In genomic region chr5:175444060-175444904, GRCh38 we compare ENCODE assay signal across 8 cellular contexts. TPM values are rescaled to one million over a fixed set of nuclear protein-coding genes. Genes with fewer than 3 reads are reported as not detected.
DNase-seq lines count a peak whose midpoint lies in the region; ATAC-seq and TF ChIP-seq lines count a peak whose summit lies in the region.

Gene DRD1 (minus strand): TSS chr5:175444182. CDS start chr5:175443099, 1,083 bp downstream.

- H3K4me3 Mint-ChIP-seq in T-helper 1 cell treated with Interleukin-12 subunit alpha and Interleukin-12 subunit beta and Interleukin-4 antibody, amounts not matched to agents 30 μg/mL and 1 μg/mL, for 36 hours = peak within 1 kb of the TSS; percentile 44

- no peaks in the 10 kb centered on the region for H3K9me3 ChIP-seq in BE2C
- H3K9me3 ChIP-seq in iPS-20b (ENCODE audit: insufficient read depth, low read depth, low read length) = no peaks in the 10 kb centered on the region

- H3K4me1 ChIP-seq in BE2C (no peaks in the 10 kb centered on the region), iPS-20b (ENCODE audit: insufficient read depth, low read length) (peaks cover 7% of the 10 kb centered on the region; the same call in 1 of the 2 replicates)

- H3K27ac ChIP-seq in iPS-20b (ENCODE audit: low read length) = no peak within 1 kb of the TSS

- H3K36me3 ChIP-seq in BE2C (no peaks in the 10 kb centered on the region), iPS-20b (ENCODE audit: insufficient read depth, low read depth, low read length) (no peaks in the 10 kb centered on the region)

- no peak within 1 kb of the TSS for H3K27ac Mint-ChIP-seq in T-helper 1 cell treated with Interleukin-12 subunit alpha and Interleukin-12 subunit beta and Interleukin-4 antibody, amounts not matched to agents 30 μg/mL and 1 μg/mL, for 36 hours

- TF ChIP-seq CTCF in BE2C (IDR thresholded peaks at IDR 0.05; ENCODE audit: low read depth, low read length) = peak; percentile 54
- peak; percentile 71 for TF ChIP-seq CTCF in astrocyte of the cerebellum (IDR thresholded peaks at IDR 0.05; ENCODE audit: low read depth, low read length, missing control alignments)

- no peaks in the 10 kb centered on the region for H3K9me3 Mint-ChIP-seq in T-helper 1 cell treated with Interleukin-12 subunit alpha and Interleukin-12 subunit beta and Interleukin-4 antibody, amounts not matched to agents 30 μg/mL and 1 μg/mL, for 36 hours

- H3K4me3 ChIP-seq in BE2C (ENCODE audit: low read depth, low read length) (no peak within 1 kb of the TSS), astrocyte of the cerebellum (ENCODE audit: low read depth, low read length) (peak within 1 kb of the TSS; percentile 40), iPS-20b (ENCODE audit: low read length) (peak within 1 kb of the TSS; percentile 66)

- no peaks in the 10 kb centered on the region for H3K36me3 Mint-ChIP-seq in T-helper 1 cell treated with Interleukin-12 subunit alpha and Interleukin-12 subunit beta and Interleukin-4 antibody, amounts not matched to agents 30 μg/mL and 1 μg/mL, for 36 hours (ENCODE audit: low read depth)

- peak; percentile 60 for ATAC-seq in GM21528 (IDR thresholded peaks at IDR 0.05; ENCODE audit: low FRiP score, unreplicated experiment)
- no peak for ATAC-seq in GM21367 (IDR thresholded peaks at IDR 0.05; ENCODE audit: unreplicated experiment)

- H3K4me1 Mint-ChIP-seq in T-helper 1 cell treated with Interleukin-12 subunit alpha and Interleukin-12 subunit beta and Interleukin-4 antibody, amounts not matched to agents 30 μg/mL and 1 μg/mL, for 36 hours (ENCODE audit: low read depth) = peaks cover 6% of the 10 kb centered on the region

- in situ Hi-C loops in astrocyte of the cerebellum (cut with HindIII; ENCODE audit: low sequenced_read_pairs) = loop anchor here (25.0 kb wide), 1 partner anchor 507 kb away; no protein-coding TSS in a partner anchor

- peaks cover 76% of the 10 kb centered on the region for H3K27me3 Mint-ChIP-seq in T-helper 1 cell treated with Interleukin-12 subunit alpha and Interleukin-12 subunit beta and Interleukin-4 antibody, amounts not matched to agents 30 μg/mL and 1 μg/mL, for 36 hours (ENCODE audit: low read depth)

- DNase-seq in BE2C (peak; percentile 64), astrocyte of the cerebellum (ENCODE audit: low read depth) (no peak), DMS153 (lab: John Stamatoyannopoulos, UW) (no peak)
- DNase-seq in stimulated activated CD4-positive, alpha-beta T cell treated with anti-CD3 and anti-CD28 coated beads, Interleukin-1b, Interleukin-23, amount 100 ng/mL, for 4 hours (ENCODE audit: low read depth in 2 of 2) = peak; percentile 48 to 64

- H3K27me3 ChIP-seq in BE2C = peaks cover 79% of the 10 kb centered on the region
- peaks cover 68% of the 10 kb centered on the region for H3K27me3 ChIP-seq in iPS-20b (ENCODE audit: insufficient read depth, low read length)

- no peak within 1 kb of the TSS for H3K9ac ChIP-seq in iPS-20b (ENCODE audit: low read depth, low read length)

RNA-seq across cellular contexts. Expression of gene DRD1, which starts in this region (rescaled TPM):
- polyA plus RNA-seq in BE2C (2012; ENCODE audit: insufficient read depth, insufficient read length, low read depth) = not detected

Comparison
In these comparisons a context has a peak if more than half of its experiments do, and no peak if none do; other contexts are left out.
1. DNase-seq: peak in BE2C (single experiment) and stimulated activated CD4-positive, alpha-beta T cell treated with anti-CD3 and anti-CD28 coated beads, Interleukin-1b, Interleukin-23, amount 100 ng/mL, for 4 hours (2 of 2); none in astrocyte of the cerebellum (single experiment) and DMS153 (single experiment).